ENCODE assay signal across 13 cellular contexts in genomic region chr1:81387446-81387845, GRCh38.
"Had no signal": no experiment of that assay in that cellular context is flagged by ENCODE, and none has a peak within 500 bp of the region (broad histone marks: within the 10 kb centered on the region; RNA-seq: fewer than 3 reads in every experiment).

No MANE protein-coding gene starts in this region.

- DNase-seq: dorsolateral prefrontal cortex; effector CD4-positive, alpha-beta T cell; gastrocnemius medialis; head of caudate nucleus; left lung; mesenchymal stem cell; naive thymus-derived CD4-positive, alpha-beta T cell; right lobe of liver; small intestine; stimulated activated CD4-positive, alpha-beta T cell treated with anti-CD3 and anti-CD28 coated beads, Interleukin-15, amount 100 ng/mL, for 24 hours; stimulated activated CD4-positive, alpha-beta T cell treated with anti-CD3 and anti-CD28 coated beads, Interleukin-2, amount 100 ng/mL, for 48 hours; stimulated activated naive B cell treated with anti-CD40 and anti-IgM and Interleukin-4, amounts not matched to agents 10 μg/mL and 1 μg/mL and 100 μg/mL, for 72 hours; upper lobe of left lung had no signal

- ATAC-seq: gastrocnemius medialis; left lung; naive thymus-derived CD4-positive, alpha-beta T cell; stimulated activated naive B cell treated with anti-CD40 and anti-IgM and Interleukin-4, amounts not matched to agents 10 μg/mL and 1 μg/mL and 100 μg/mL, for 72 hours had no signal
